In the genomic region with DNA sequence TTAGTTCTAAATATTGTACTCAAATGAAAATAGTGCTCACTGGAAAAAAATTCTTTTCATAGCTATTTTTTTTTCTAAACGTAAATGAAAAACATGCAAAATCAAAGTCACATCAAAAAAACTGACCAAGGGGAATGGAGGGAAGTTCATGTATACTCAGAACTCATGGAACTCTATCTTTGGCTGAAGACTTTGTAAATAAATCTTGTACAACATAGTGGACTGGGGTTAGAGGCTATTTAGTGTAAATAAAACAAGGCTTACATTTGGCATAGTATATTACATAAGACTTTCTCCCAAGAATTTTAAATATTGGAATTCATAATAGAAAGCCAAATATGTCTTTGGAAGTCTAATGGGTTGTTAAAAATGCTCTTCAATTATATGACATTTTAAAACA, we compare ENCODE assay signal across 23 cellular contexts.
"Had no signal": no experiment of that assay in that cellular context is flagged by ENCODE, and none has a peak within 500 bp of the region (broad histone marks: within the 10 kb centered on the region; RNA-seq: fewer than 3 reads in every experiment).

No MANE protein-coding gene starts in this region.

- H2AFZ ChIP-seq: hepatocyte had no signal

- H3K36me3 Mint-ChIP-seq: immature natural killer cell had no signal

- DNase-seq: dermis blood vessel endothelial cell; dorsolateral prefrontal cortex; effector CD4-positive, alpha-beta T cell; effector memory CD4-positive, alpha-beta T cell; foreskin keratinocyte; heart left ventricle; hypothalamus; immature natural killer cell; islet precursor cell; kidney; kidney glomerular epithelial cell; left colon; left ventricle myocardium inferior; lower lobe of right lung; mesenchymal stem cell; mucosa of descending colon; naive B cell had no signal

- H3K4me1 Mint-ChIP-seq: immature natural killer cell, naive B cell had no signal

- ATAC-seq: foreskin keratinocyte, gastroesophageal sphincter, heart left ventricle, left colon, lower lobe of right lung, mucosa of descending colon had no signal

- H3K4me3 Mint-ChIP-seq: immature natural killer cell, mesothelial cell of epicardium, naive B cell had no signal

- H3K4me3 ChIP-seq: coronary artery, dorsolateral prefrontal cortex, esophagus muscularis mucosa, gastroesophageal sphincter, heart left ventricle, hepatocyte, left ventricle myocardium inferior, lower lobe of right lung, mucosa of descending colon had no signal

- H3K27me3 ChIP-seq: esophagus muscularis mucosa, foreskin keratinocyte, gastroesophageal sphincter, heart left ventricle, hepatocyte had no signal

- H3K27ac Mint-ChIP-seq: immature natural killer cell, mesothelial cell of epicardium, naive B cell had no signal

- FAIRE-seq: endothelial cell of umbilical vein, kidney had no signal

- H3K4me2 ChIP-seq: hepatocyte had no signal

- H3K36me3 ChIP-seq: esophagus muscularis mucosa, gastroesophageal sphincter, heart left ventricle, left ventricle myocardium inferior, lower lobe of right lung had no signal

- H3K27ac ChIP-seq: coronary artery, dorsolateral prefrontal cortex, esophagus muscularis mucosa, foreskin keratinocyte, gastroesophageal sphincter, heart left ventricle, hepatocyte, left ventricle myocardium inferior, lower lobe of right lung had no signal

- H3K79me2 ChIP-seq: hepatocyte had no signal

- H3K4me1 ChIP-seq: foreskin keratinocyte, left ventricle myocardium inferior had no signal

- H3K9me3 ChIP-seq: esophagus muscularis mucosa, gastroesophageal sphincter, heart left ventricle, left ventricle myocardium inferior, lower lobe of right lung, mucosa of descending colon had no signal
